ENCODE assay signal across 27 cellular contexts in genomic region chr11:17378655-17379054, GRCh38. TPM values are rescaled to one million over a fixed set of nuclear protein-coding genes. Genes with fewer than 3 reads are reported as not detected.
"Had no signal": no experiment of that assay in that cellular context is flagged by ENCODE, and none has a peak within 500 bp of the region (broad histone marks: within the 10 kb centered on the region; RNA-seq: fewer than 3 reads in every experiment).

No MANE protein-coding gene starts in this region.

- H3K4me3 ChIP-seq: MG63 had no signal

- H3K4me2 ChIP-seq: KMS-11 had no signal

- H3K27me3 Mint-ChIP-seq: activated CD4-positive, alpha-beta memory T cell treated with anti-CD3 and anti-CD28 coated beads for 36 hours; activated CD4-positive, alpha-beta T cell treated with anti-CD3 and anti-CD28 coated beads, Interleukin-2, amount 10 ng/mL, durations not matched to agents 7 days and 5 days; activated naive CD8-positive, alpha-beta T cell treated with anti-CD3 and anti-CD28 coated beads for 36 hours; T-helper 17 cell had no signal

- FAIRE-seq: RCC 7860 had no signal

- H3K4me3 Mint-ChIP-seq: activated CD4-positive, alpha-beta memory T cell treated with anti-CD3 and anti-CD28 coated beads for 36 hours; activated CD4-positive, alpha-beta T cell treated with anti-CD3 and anti-CD28 coated beads, Interleukin-2, amount 10 ng/mL, durations not matched to agents 7 days and 5 days; activated naive CD4-positive, alpha-beta T cell treated with anti-CD3 and anti-CD28 coated beads, Interleukin-2, amount 10 ng/mL, durations not matched to agents 7 days and 5 days; activated naive CD8-positive, alpha-beta T cell treated with anti-CD3 and anti-CD28 coated beads for 36 hours; activated T-cell treated with anti-CD3 and anti-CD28 coated beads, Interleukin-2, amount 50 U/mL, for 72 hours; T-helper 17 cell had no signal

- H3K27ac Mint-ChIP-seq: activated CD4-positive, alpha-beta memory T cell treated with anti-CD3 and anti-CD28 coated beads for 36 hours; activated CD4-positive, alpha-beta T cell treated with anti-CD3 and anti-CD28 coated beads, Interleukin-2, amount 10 ng/mL, durations not matched to agents 7 days and 5 days; activated naive CD4-positive, alpha-beta T cell treated with anti-CD3 and anti-CD28 coated beads, Interleukin-2, amount 10 ng/mL, durations not matched to agents 7 days and 5 days; activated naive CD8-positive, alpha-beta T cell treated with anti-CD3 and anti-CD28 coated beads for 36 hours; activated T-cell treated with anti-CD3 and anti-CD28 coated beads, Interleukin-2, amount 50 U/mL, for 72 hours; activated T-helper 2 cell treated with anti-CD3 and anti-CD28 coated beads, Interferon-gamma antibody, Interleukin-2, Interleukin-4, amounts not matched to agents 10 μg/mL and 5 μg/mL and 100 μg/mL, durations not matched to agents 14 hours and 24 hours and 36 hours; T-helper 17 cell had no signal

- H3K4me1 Mint-ChIP-seq: activated CD4-positive, alpha-beta T cell treated with anti-CD3 and anti-CD28 coated beads, Interleukin-2, amount 10 ng/mL, durations not matched to agents 7 days and 5 days; activated naive CD4-positive, alpha-beta T cell treated with anti-CD3 and anti-CD28 coated beads, Interleukin-2, amount 10 ng/mL, durations not matched to agents 7 days and 5 days; activated naive CD8-positive, alpha-beta T cell treated with anti-CD3 and anti-CD28 coated beads for 36 hours; T-helper 17 cell had no signal

- DNase-seq: activated CD4-positive, alpha-beta memory T cell treated with anti-CD3 and anti-CD28 coated beads for 36 hours; activated CD4-positive, alpha-beta T cell treated with anti-CD3 and anti-CD28 coated beads, Interleukin-2, amount 10 ng/mL, durations not matched to agents 7 days and 5 days; activated CD4-positive, CD25-positive, alpha-beta regulatory T cell; activated CD8-positive, alpha-beta memory T cell treated with anti-CD3 and anti-CD28 coated beads, Interleukin-2, amount 50 U/mL, for 4 hours; activated gamma-delta T cell treated with Interleukin-2 at 50 U/mL for 16 hours; activated naive CD4-positive, alpha-beta T cell treated with anti-CD3 and anti-CD28 coated beads, Interleukin-2, amount 10 ng/mL, durations not matched to agents 7 days and 5 days; activated naive CD8-positive, alpha-beta T cell treated with anti-CD3 and anti-CD28 coated beads for 36 hours; activated T-cell treated with anti-CD3 and anti-CD28 coated beads, Interleukin-2, amount 50 U/mL, for 72 hours; brain microvascular endothelial cell; caudate nucleus; IMR-90; MG63; MV-4-11; NCI-H1105; NCI-H1436 treated with DMSO at 0.1 percent for 48 hours; NCI-H187; NCI-H2081; NCI-H446; NCI-H524; PC-3; SHP77 treated with DMSO at 0.1 percent for 48 hours; T-helper 17 cell had no signal

- H3K9me3 Mint-ChIP-seq: activated CD4-positive, alpha-beta memory T cell treated with anti-CD3 and anti-CD28 coated beads for 36 hours; activated naive CD4-positive, alpha-beta T cell treated with anti-CD3 and anti-CD28 coated beads, Interleukin-2, amount 10 ng/mL, durations not matched to agents 7 days and 5 days; activated T-cell treated with anti-CD3 and anti-CD28 coated beads, Interleukin-2, amount 50 U/mL, for 72 hours had no signal

- H3K9ac ChIP-seq: KMS-11 had no signal

- H3K36me3 Mint-ChIP-seq: activated naive CD4-positive, alpha-beta T cell treated with anti-CD3 and anti-CD28 coated beads, Interleukin-2, amount 10 ng/mL, durations not matched to agents 7 days and 5 days had no signal

- H3K36me3 ChIP-seq: MG63 had no signal

- H3K27me3 ChIP-seq: brain microvascular endothelial cell, MG63 had no signal

- H3K9me3 ChIP-seq: MG63 had no signal

- ATAC-seq: activated T-cell treated with anti-CD3 and anti-CD28 coated beads, Interleukin-2, amount 50 U/mL, for 72 hours; PC-3; T-helper 17 cell had no signal

- H3K27ac ChIP-seq: brain microvascular endothelial cell, KMS-11, VCaP had no signal

RNA-seq across cellular contexts. Expression of gene KCNJ11, which starts 9.8 kb away (rescaled TPM):
- total RNA-seq: IMR-90, SK-MEL-5 had no signal
- polyA plus RNA-seq: IMR-90 had no signal
